11 cellular contexts compared by ENCODE assay signal in the genomic region with DNA sequence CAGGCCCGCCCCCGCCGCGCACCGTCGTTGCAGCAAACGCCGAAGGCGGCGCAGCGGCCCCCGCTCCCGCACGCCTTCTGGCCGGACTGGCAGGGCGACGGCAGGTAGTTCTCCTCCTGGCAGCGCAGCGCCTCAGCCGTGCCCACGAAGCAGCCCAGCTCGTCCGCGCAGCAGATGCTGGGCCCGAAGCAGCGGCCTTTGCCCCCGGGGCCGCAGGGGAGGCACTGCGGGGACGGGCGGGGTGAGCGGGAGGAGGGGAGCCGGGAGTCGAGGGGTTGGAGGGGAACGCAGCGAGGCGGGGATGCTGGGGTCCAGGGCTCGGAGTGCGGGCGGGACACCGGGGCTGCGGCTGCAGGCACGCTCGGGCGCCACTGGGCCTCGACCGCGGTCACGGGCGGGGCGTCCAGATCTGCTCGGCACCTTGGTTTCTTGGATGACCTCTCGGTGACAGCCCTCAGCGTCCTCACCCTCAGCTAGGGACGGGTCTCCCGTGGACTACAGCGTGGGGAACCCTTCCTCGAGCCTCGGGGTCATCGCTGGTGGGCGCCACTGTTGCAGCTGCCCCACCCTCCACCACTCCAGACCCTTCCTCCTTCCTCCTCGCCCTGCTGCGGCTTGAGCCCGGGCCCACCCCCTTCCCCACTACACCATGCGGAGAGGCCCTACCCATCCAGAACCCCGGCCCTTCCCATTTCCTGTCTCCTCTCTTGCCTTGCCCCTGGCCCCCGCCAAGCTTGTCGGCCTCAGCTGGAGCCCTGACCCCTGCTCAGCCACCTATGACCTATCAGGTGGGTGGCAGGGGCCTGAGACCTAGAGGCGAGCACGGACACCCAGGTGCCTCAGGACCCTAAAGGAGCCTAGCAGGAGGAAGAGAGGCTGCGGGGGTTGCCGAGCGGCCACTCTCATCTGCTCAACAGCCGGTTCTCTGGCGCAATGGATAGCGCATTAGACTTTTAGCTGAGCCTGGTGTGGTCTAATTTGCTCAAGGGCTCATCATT. TPM values are rescaled to one million over a fixed set of nuclear protein-coding genes. Genes with fewer than 3 reads are reported as not detected.
DNase-seq lines count a peak whose midpoint lies in the region; ATAC-seq and TF ChIP-seq lines count a peak whose summit lies in the region.
"Had no signal": no experiment of that assay in that cellular context is flagged by ENCODE, and none has a peak within 500 bp of the region (broad histone marks: within the 10 kb centered on the region; RNA-seq: fewer than 3 reads in every experiment).

No MANE protein-coding gene starts in this region.

- DNase-seq in heart right ventricle = no peak
- DNase-seq in Right ventricle myocardium superior = no peak
- DNase-seq in chondrocyte (ENCODE audit: low spot score) = peak; percentile 87
- peak in 3 of 9 donors; percentile 20 to 42 (median 23) for DNase-seq in naive thymus-derived CD4-positive, alpha-beta T cell
- DNase-seq in upper lobe of right lung = no peak
- DNase-seq in cortex of kidney (lab: John Stamatoyannopoulos, UW) = no peak
- DNase-seq in central memory CD4-positive, alpha-beta T cell = no peak
- DNase-seq in AG08395 (ENCODE audit: low spot score) = no peak
- DNase-seq: NCI-H774 had no signal

- no peaks in the 10 kb centered on the region for H3K4me1 Mint-ChIP-seq in chondrocyte (ENCODE audit: low read depth)
- H3K4me1 Mint-ChIP-seq in naive thymus-derived CD4-positive, alpha-beta T cell = peaks cover 5 to 13% (median 9%) of the 10 kb centered on the region in 7 donors

- no peak for TF ChIP-seq CTCF in heart right ventricle (IDR thresholded peaks at IDR 0.05)
- TF ChIP-seq CTCF in chondrocyte (IDR thresholded peaks at IDR 0.05) = no peak
- no peak for TF ChIP-seq CTCF in upper lobe of right lung (IDR thresholded peaks at IDR 0.05)

- H3K9me3 ChIP-seq in heart right ventricle (no peaks in the 10 kb centered on the region), upper lobe of right lung (no peaks in the 10 kb centered on the region)
- no peaks in the 10 kb centered on the region for H3K9me3 ChIP-seq in naive thymus-derived CD4-positive, alpha-beta T cell (ENCODE audit: control insufficient read depth in 2 of 3, low read length in 3 of 3)

- intact Hi-C loops in heart right ventricle (cut with DNase I) (no loop called here), Right ventricle myocardium superior (cut with DNase I) (no loop called here), upper lobe of right lung (cut with DNase I) (no loop called here)
- intact Hi-C loops in naive thymus-derived CD4-positive, alpha-beta T cell (cut with micrococcal nuclease) = no loop called here

- H3K27ac ChIP-seq in heart right ventricle (no peak overlapping the region), upper lobe of right lung (no peak overlapping the region)
- no peak overlapping the region for H3K27ac ChIP-seq in naive thymus-derived CD4-positive, alpha-beta T cell (ENCODE audit: low read depth, low read length)

- peak overlapping the region; percentile 33 for H3K4me3 Mint-ChIP-seq in chondrocyte (ENCODE audit: unreplicated experiment)
- peak overlapping the region in 9 of 10 donors; percentile 27 to 79 (median 59) for H3K4me3 Mint-ChIP-seq in naive thymus-derived CD4-positive, alpha-beta T cell

- H3K36me3 ChIP-seq in heart right ventricle (no peaks in the 10 kb centered on the region), upper lobe of right lung (no peaks in the 10 kb centered on the region)
- H3K36me3 ChIP-seq in naive thymus-derived CD4-positive, alpha-beta T cell (ENCODE audit: control insufficient read depth in 2 of 3, insufficient read depth in 3 of 3, low read length in 3 of 3) = no peaks in the 10 kb centered on the region

- peaks cover 36% of the 10 kb centered on the region for H3K27me3 Mint-ChIP-seq in chondrocyte (ENCODE audit: low read depth)
- H3K27me3 Mint-ChIP-seq in naive thymus-derived CD4-positive, alpha-beta T cell = peaks cover 8 to 56% (median 23%) of the 10 kb centered on the region in 5 donors

- H3K4me1 ChIP-seq in heart right ventricle (peaks cover 0 to 26% (median 8%) of the 10 kb centered on the region in 9 donors), upper lobe of right lung (peaks cover 11% of the 10 kb centered on the region)
- H3K4me1 ChIP-seq in naive thymus-derived CD4-positive, alpha-beta T cell (ENCODE audit: control insufficient read depth in 2 of 2, insufficient read depth in 2 of 2, low read length in 2 of 2) = peaks cover 0 to 8% of the 10 kb centered on the region in 2 donors

- H3K4me3 ChIP-seq in heart right ventricle = peak overlapping the region in 8 of 10 donors; percentile 18 to 43 (median 31)
- H3K4me3 ChIP-seq in naive thymus-derived CD4-positive, alpha-beta T cell (ENCODE audit: low read length) = peak overlapping the region; percentile 17
- peak overlapping the region; percentile 25 for H3K4me3 ChIP-seq in upper lobe of right lung

- ATAC-seq in heart right ventricle (no peak), Right ventricle myocardium superior (ENCODE audit: poor library complexity) (no peak), upper lobe of right lung (peak; percentile 34)
- ATAC-seq in naive thymus-derived CD4-positive, alpha-beta T cell = peak; percentile 25

- POLR2A ChIA-PET in naive thymus-derived CD4-positive, alpha-beta T cell (lab: Charles Lee) = interaction anchor here (0.7 to 2.2 kb wide), 6 partner anchors 9 to 35 kb away, joined by 3 to 24 read pairs (median 4); no protein-coding TSS in a partner anchor

- H3K9me3 Mint-ChIP-seq in chondrocyte (ENCODE audit: low read depth) = peaks cover 3% of the 10 kb centered on the region
- peaks cover 0 to 2% (median 0%) of the 10 kb centered on the region in 11 donors for H3K9me3 Mint-ChIP-seq in naive thymus-derived CD4-positive, alpha-beta T cell

- 17 to 20% methylated on average over 45 to 76 of the region's 76 CpGs for WGBS in heart right ventricle, 2 donors

- H3K27me3 ChIP-seq in heart right ventricle (peaks cover 0 to 68% (median 30%) of the 10 kb centered on the region in 7 donors), upper lobe of right lung (peaks cover 31% of the 10 kb centered on the region)
- peaks cover 0 to 13% of the 10 kb centered on the region in 2 donors for H3K27me3 ChIP-seq in naive thymus-derived CD4-positive, alpha-beta T cell (ENCODE audit: control insufficient read depth in 2 of 2, insufficient read depth in 2 of 2, low read length in 2 of 2)

- H3K36me3 Mint-ChIP-seq in chondrocyte (ENCODE audit: low read depth) = no peaks in the 10 kb centered on the region
- peaks cover 0 to 4% (median 0%) of the 10 kb centered on the region in 5 donors for H3K36me3 Mint-ChIP-seq in naive thymus-derived CD4-positive, alpha-beta T cell

- CTCF ChIA-PET in naive thymus-derived CD4-positive, alpha-beta T cell (lab: Charles Lee) = no interaction called here

- H3K27ac Mint-ChIP-seq in chondrocyte (ENCODE audit: unreplicated experiment) = no peak overlapping the region
- peak overlapping the region in 2 of 9 donors; percentile 3 to 20 for H3K27ac Mint-ChIP-seq in naive thymus-derived CD4-positive, alpha-beta T cell

RNA-seq across cellular contexts. Expression of a gene that starts 1.3 kb away (rescaled TPM):
- total RNA-seq in heart right ventricle (not detected), Right ventricle myocardium superior (0.51 TPM), chondrocyte (not detected in 3 replicates), upper lobe of right lung (not detected)
- polyA plus RNA-seq in heart right ventricle = not detected
- total RNA-seq in naive thymus-derived CD4-positive, alpha-beta T cell = under 1 TPM in 1 of 5 experiments, not detected in 4; 0.89 TPM
- not detected for polyA plus RNA-seq in naive thymus-derived CD4-positive, alpha-beta T cell
- total RNA-seq: frontal cortex, HT1080 had no signal

RNA-seq across cellular contexts. Expression of a gene that starts 11.8 kb away (rescaled TPM):
- total RNA-seq in heart right ventricle = 1 to 10 TPM in 1 of 10 donors, under 1 TPM in 2, not detected in 7; 0.56 to 1.3 (median 0.59) TPM
- polyA plus RNA-seq in heart right ventricle = under 1 TPM in 1 of 2 donors, not detected in 1; 0.35 TPM
- total RNA-seq in Right ventricle myocardium superior = not detected
- total RNA-seq in chondrocyte = not detected in 3 replicates
- total RNA-seq in naive thymus-derived CD4-positive, alpha-beta T cell = 1 to 10 TPM in 2 of 5 experiments, not detected in 3; 1.8 to 2.3 TPM
- polyA plus RNA-seq in naive thymus-derived CD4-positive, alpha-beta T cell = 1 to 10 TPM; 1.2 to 1.4 TPM
- total RNA-seq in upper lobe of right lung = not detected
- total RNA-seq: frontal cortex, HT1080 had no signal

RNA-seq across cellular contexts. Expression of a gene that starts 37.4 kb away (rescaled TPM):
- total RNA-seq in heart right ventricle = 10 to 100 TPM; 39.1 to 60.8 (median 51.5) TPM
- polyA plus RNA-seq in heart right ventricle = 100 to 1,000 TPM; 115 to 119 TPM
- total RNA-seq in Right ventricle myocardium superior = 49.9 TPM
- 30.9 to 41.2 TPM (median 31.0 TPM) in 3 replicates for total RNA-seq in chondrocyte
- 10 to 100 TPM; 22.2 to 41.6 (median 29.5) TPM for total RNA-seq in naive thymus-derived CD4-positive, alpha-beta T cell
- polyA plus RNA-seq in naive thymus-derived CD4-positive, alpha-beta T cell = 10 to 100 TPM; 71.6 to 94.2 TPM
- total RNA-seq in upper lobe of right lung = 32.0 TPM

RNA-seq across cellular contexts. Expression of a gene that starts 39.8 kb away (rescaled TPM):
- total RNA-seq in heart right ventricle = under 1 TPM in 1 of 10 donors, not detected in 9; 0.47 TPM
- not detected for polyA plus RNA-seq in heart right ventricle
- not detected for total RNA-seq in Right ventricle myocardium superior
- 0.94 TPM in 1 of 3 replicates, not detected in the others for total RNA-seq in chondrocyte
- 1 to 10 TPM in 4 of 5 experiments, under 1 TPM in 1; 0.88 to 2.9 (median 1.4) TPM for total RNA-seq in naive thymus-derived CD4-positive, alpha-beta T cell
- polyA plus RNA-seq in naive thymus-derived CD4-positive, alpha-beta T cell = not detected
- total RNA-seq in upper lobe of right lung = not detected
- total RNA-seq: frontal cortex, HT1080 had no signal

Comparison
In these comparisons a context has a peak if more than half of its experiments do, and no peak if none do; other contexts are left out.
1. ATAC-seq: peak in naive thymus-derived CD4-positive, alpha-beta T cell (single experiment) and upper lobe of right lung (single experiment); none in heart right ventricle (0 of 8) and Right ventricle myocardium superior (single experiment).
2. Peak in every context shown above with its lines, with median percentiles within 50 percentile points of each other: H3K4me3 ChIP-seq.